9 cellular contexts compared by ENCODE assay signal in genomic region chr1:2251786-2252185, GRCh38. TPM values are rescaled to one million over a fixed set of nuclear protein-coding genes. Genes with fewer than 3 reads are reported as not detected.
DNase-seq lines count a peak whose midpoint lies in the region; ATAC-seq and TF ChIP-seq lines count a peak whose summit lies in the region.
"Had no signal": no experiment of that assay in that cellular context is flagged by ENCODE, and none has a peak within 500 bp of the region (broad histone marks: within the 10 kb centered on the region; RNA-seq: fewer than 3 reads in every experiment).

No MANE protein-coding gene starts in this region.

- H3K4me3 Mint-ChIP-seq in activated naive CD8-positive, alpha-beta T cell treated with anti-CD3 and anti-CD28 coated beads, Interleukin-2, amount 50 U/mL, for 24 hours, result no peak overlapping the region
- no peak overlapping the region for H3K4me3 Mint-ChIP-seq in stimulated activated effector memory CD8-positive, alpha-beta T cell treated with anti-CD3 and anti-CD28 coated beads, Interleukin-12 subunit alpha, Interleukin-12 subunit beta, amount 100 ng/mL, for 72 hours

- H3K4me1 Mint-ChIP-seq in activated naive CD8-positive, alpha-beta T cell treated with anti-CD3 and anti-CD28 coated beads, Interleukin-2, amount 50 U/mL, for 24 hours, result peaks cover 62% of the 10 kb centered on the region
- H3K4me1 Mint-ChIP-seq in stimulated activated effector memory CD8-positive, alpha-beta T cell treated with anti-CD3 and anti-CD28 coated beads, Interleukin-12 subunit alpha, Interleukin-12 subunit beta, amount 100 ng/mL, for 72 hours, result peaks cover 40% of the 10 kb centered on the region

- peaks cover 0 to 7% of the 10 kb centered on the region in 2 donors for H3K9me3 ChIP-seq in right atrium auricular region

- no peaks in the 10 kb centered on the region for H3K9me3 Mint-ChIP-seq in activated naive CD8-positive, alpha-beta T cell treated with anti-CD3 and anti-CD28 coated beads, Interleukin-2, amount 50 U/mL, for 24 hours
- H3K9me3 Mint-ChIP-seq in stimulated activated effector memory CD8-positive, alpha-beta T cell treated with anti-CD3 and anti-CD28 coated beads, Interleukin-12 subunit alpha, Interleukin-12 subunit beta, amount 100 ng/mL, for 72 hours, result no peaks in the 10 kb centered on the region

- H3K27ac ChIP-seq in right atrium auricular region, result peak overlapping the region; percentile 49 to 77

- no peaks in the 10 kb centered on the region for H3K36me3 ChIP-seq in right atrium auricular region

- H3K36me3 Mint-ChIP-seq in activated naive CD8-positive, alpha-beta T cell treated with anti-CD3 and anti-CD28 coated beads, Interleukin-2, amount 50 U/mL, for 24 hours (ENCODE audit: low read depth), result peaks cover 11% of the 10 kb centered on the region
- H3K36me3 Mint-ChIP-seq in stimulated activated effector memory CD8-positive, alpha-beta T cell treated with anti-CD3 and anti-CD28 coated beads, Interleukin-12 subunit alpha, Interleukin-12 subunit beta, amount 100 ng/mL, for 72 hours, result peaks cover 7% of the 10 kb centered on the region

- peak overlapping the region; percentile 39 for H3K27ac Mint-ChIP-seq in activated naive CD8-positive, alpha-beta T cell treated with anti-CD3 and anti-CD28 coated beads, Interleukin-2, amount 50 U/mL, for 24 hours
- H3K27ac Mint-ChIP-seq in stimulated activated effector memory CD8-positive, alpha-beta T cell treated with anti-CD3 and anti-CD28 coated beads, Interleukin-12 subunit alpha, Interleukin-12 subunit beta, amount 100 ng/mL, for 72 hours, result peak overlapping the region; percentile 84

- no peaks in the 10 kb centered on the region for H3K27me3 ChIP-seq in right atrium auricular region

- no peak overlapping the region for H3K4me3 ChIP-seq in right atrium auricular region

- no peak for ATAC-seq in activated naive CD8-positive, alpha-beta T cell treated with anti-CD3 and anti-CD28 coated beads, Interleukin-2, amount 50 U/mL, for 24 hours
- no peak for ATAC-seq in stimulated activated effector memory CD8-positive, alpha-beta T cell treated with anti-CD3 and anti-CD28 coated beads, Interleukin-12 subunit alpha, Interleukin-12 subunit beta, amount 100 ng/mL, for 72 hours

- DNase-seq in LHCN-M2 (ENCODE audit: low read depth) (peak; percentile 20), right atrium auricular region (ENCODE audit: low spot score) (no peak), GM20000 (ENCODE audit: low spot score) (no peak), NCI-H146 treated with DMSO at 0.1 percent for 48 hours (lab: John Stamatoyannopoulos, UW; ENCODE audit: unreplicated experiment) (no peak), RPMI8226 (no peak)
- no peak for DNase-seq in activated naive CD8-positive, alpha-beta T cell treated with anti-CD3 and anti-CD28 coated beads, Interleukin-2, amount 50 U/mL, for 24 hours
- no peak for DNase-seq in stimulated activated effector memory CD8-positive, alpha-beta T cell treated with anti-CD3 and anti-CD28 coated beads, Interleukin-12 subunit alpha, Interleukin-12 subunit beta, amount 100 ng/mL, for 72 hours (ENCODE audit: low spot score in 2 of 2)
- DNase-seq: caudate nucleus, NCI-H2081 had no signal

- peaks cover 0 to 95% of the 10 kb centered on the region in 2 donors for H3K4me1 ChIP-seq in right atrium auricular region

- TF ChIP-seq CTCF in right atrium auricular region (IDR thresholded peaks at IDR 0.05) (no peak), GM20000 (IDR thresholded peaks at IDR 0.05; ENCODE audit: extremely low read depth, missing control alignments) (no peak)

- no peaks in the 10 kb centered on the region for H3K27me3 Mint-ChIP-seq in activated naive CD8-positive, alpha-beta T cell treated with anti-CD3 and anti-CD28 coated beads, Interleukin-2, amount 50 U/mL, for 24 hours

RNA-seq across cellular contexts. Expression of gene SKI, which starts 23.7 kb away (rescaled TPM):
- 13.9 and 16.5 TPM in 2 replicates for total RNA-seq in LHCN-M2 (2014; rRNA removed)
- polyA plus RNA-seq in LHCN-M2 (2012), result 19.7 TPM
- 10 to 100 TPM; 36.7 to 57.2 TPM for total RNA-seq in right atrium auricular region

RNA-seq across cellular contexts. Expression of gene FAAP20, which starts 57.2 kb away (rescaled TPM):
- total RNA-seq in LHCN-M2 (2014; rRNA removed) (40.9 and 47.5 TPM in 2 replicates), right atrium auricular region (10 to 100 TPM; 18.5 to 24.3 TPM)
- polyA plus RNA-seq in LHCN-M2 (2012), result 70.8 TPM
